ENCODE assay signal across 15 cellular contexts in genomic region chr22:25399649-25400151, GRCh38.
"Had no signal": no experiment of that assay in that cellular context is flagged by ENCODE, and none has a peak within 500 bp of the region (broad histone marks: within the 10 kb centered on the region; RNA-seq: fewer than 3 reads in every experiment).

No MANE protein-coding gene starts in this region.

- DNase-seq: activated CD4-positive, alpha-beta T cell treated with anti-CD3 and anti-CD28 coated beads for 48 hours; activated CD8-positive, alpha-beta memory T cell treated with anti-CD3 and anti-CD28 coated beads for 24 hours; activated naive CD4-positive, alpha-beta T cell treated with anti-CD3 and anti-CD28 coated beads for 36 hours; adrenal gland; colonic mucosa; effector CD8-positive, alpha-beta T cell; left lung; stimulated activated CD4-positive, alpha-beta T cell treated with anti-CD3 and anti-CD28 coated beads, Interleukin-15, amount 100 ng/mL, for 24 hours; stimulated activated CD4-positive, alpha-beta T cell treated with anti-CD3 and anti-CD28 coated beads, Interleukin-4, amount 100 ng/mL, for 4 hours had no signal

- H3K27ac Mint-ChIP-seq: activated naive CD4-positive, alpha-beta T cell treated with anti-CD3 and anti-CD28 coated beads for 36 hours; activated T-helper 17 cell treated with anti-CD3 and anti-CD28 coated beads, Interleukin-2, amount 50 U/mL, for 72 hours; memory B cell; WTC11 had no signal

- H3K36me3 ChIP-seq: adrenal gland, colonic mucosa, heart left ventricle, left lung, vagina had no signal

- H3K4me3 ChIP-seq: adrenal gland, colonic mucosa, heart left ventricle, left lung, vagina had no signal

- H3K4me3 Mint-ChIP-seq: activated naive CD4-positive, alpha-beta T cell treated with anti-CD3 and anti-CD28 coated beads for 36 hours; activated T-helper 17 cell treated with anti-CD3 and anti-CD28 coated beads, Interleukin-2, amount 50 U/mL, for 72 hours; memory B cell; nephron; WTC11 had no signal

- H3K9me3 Mint-ChIP-seq: activated naive CD4-positive, alpha-beta T cell treated with anti-CD3 and anti-CD28 coated beads for 36 hours; activated T-helper 17 cell treated with anti-CD3 and anti-CD28 coated beads, Interleukin-2, amount 50 U/mL, for 72 hours; nephron; WTC11 had no signal

- H3K9me3 ChIP-seq: adrenal gland, colonic mucosa, heart left ventricle, left lung, vagina had no signal

- H3K27me3 Mint-ChIP-seq: activated T-helper 17 cell treated with anti-CD3 and anti-CD28 coated beads, Interleukin-2, amount 50 U/mL, for 72 hours; memory B cell had no signal

- ATAC-seq: activated T-helper 17 cell treated with anti-CD3 and anti-CD28 coated beads, Interleukin-2, amount 50 U/mL, for 72 hours; heart left ventricle; left lung; WTC11 had no signal

- H3K4me1 ChIP-seq: colonic mucosa had no signal

- H3K27ac ChIP-seq: vagina had no signal

- H3K27me3 ChIP-seq: adrenal gland, colonic mucosa, heart left ventricle, left lung, vagina had no signal
